9 cellular contexts compared by ENCODE assay signal in genomic region chr1:43270421-43271095, GRCh38. TPM values are rescaled to one million over a fixed set of nuclear protein-coding genes. Genes with fewer than 3 reads are reported as not detected.
DNase-seq lines count a peak whose midpoint lies in the region; ATAC-seq lines count a peak whose summit lies in the region.
"Had no signal": no experiment of that assay in that cellular context is flagged by ENCODE, and none has a peak within 500 bp of the region (broad histone marks: within the 10 kb centered on the region; RNA-seq: fewer than 3 reads in every experiment).

No MANE protein-coding gene starts in this region.

- H3K9ac ChIP-seq in iPS-20b (ENCODE audit: low read depth, low read length), result peak overlapping the region; percentile 55; the same call in 1 of the 2 replicates

- H3K4me3 Mint-ChIP-seq in stimulated activated naive B cell treated with anti-CD40 and anti-IgM and Interleukin-4, amounts not matched to agents 10 μg/mL and 1 μg/mL and 100 μg/mL, for 72 hours, result peak overlapping the region; percentile 68 to 76

- peaks cover 0 to 4% of the 10 kb centered on the region in 2 donors for H3K9me3 Mint-ChIP-seq in stimulated activated naive B cell treated with anti-CD40 and anti-IgM and Interleukin-4, amounts not matched to agents 10 μg/mL and 1 μg/mL and 100 μg/mL, for 72 hours

- no peaks in the 10 kb centered on the region for H3K9me3 ChIP-seq in iPS-20b (ENCODE audit: insufficient read depth, low read depth, low read length)

- peak; percentile 34 for DNase-seq in activated CD4-positive, alpha-beta T cell treated with anti-CD3 and anti-CD28 coated beads for 48 hours
- DNase-seq in activated CD4-positive, alpha-beta T cell treated with anti-CD3 and anti-CD28 coated beads, Interleukin-2, amount 50 U/mL, for 1 hour, result no peak
- peak; percentile 32 to 38 for DNase-seq in activated T-cell treated with anti-CD3 and anti-CD28 coated beads, Interleukin-2, amount 50 U/mL, for 48 hours
- no peak for DNase-seq in stimulated activated naive B cell treated with anti-CD40 and anti-IgM and Interleukin-4, amounts not matched to agents 10 μg/mL and 1 μg/mL and 100 μg/mL, for 72 hours
- DNase-seq in SK-N-DZ (ENCODE audit: low spot score) (no peak), MV-4-11 (lab: John Stamatoyannopoulos, UW) (no peak), C1 segment of cervical spinal cord (lab: John Stamatoyannopoulos, UW) (no peak)

- H3K36me3 Mint-ChIP-seq in stimulated activated naive B cell treated with anti-CD40 and anti-IgM and Interleukin-4, amounts not matched to agents 10 μg/mL and 1 μg/mL and 100 μg/mL, for 72 hours, result no peaks in the 10 kb centered on the region

- peaks cover 22 to 26% of the 10 kb centered on the region in 2 donors for H3K4me1 Mint-ChIP-seq in stimulated activated naive B cell treated with anti-CD40 and anti-IgM and Interleukin-4, amounts not matched to agents 10 μg/mL and 1 μg/mL and 100 μg/mL, for 72 hours

- peak overlapping the region; percentile 68 for H3K4me3 ChIP-seq in iPS-20b (ENCODE audit: low read length)

- no peak overlapping the region for H3K27ac Mint-ChIP-seq in stimulated activated naive B cell treated with anti-CD40 and anti-IgM and Interleukin-4, amounts not matched to agents 10 μg/mL and 1 μg/mL and 100 μg/mL, for 72 hours

- no peaks in the 10 kb centered on the region for H3K27me3 ChIP-seq in iPS-20b (ENCODE audit: insufficient read depth, low read length)

- peaks cover 13% of the 10 kb centered on the region; the same call in 1 of the 2 replicates for H3K4me1 ChIP-seq in iPS-20b (ENCODE audit: insufficient read depth, low read length)

- H3K27ac ChIP-seq in iPS-20b (ENCODE audit: low read length), result peak overlapping the region; percentile 32

- peaks cover 5% of the 10 kb centered on the region; the same call in 1 of the 2 replicates for H3K36me3 ChIP-seq in iPS-20b (ENCODE audit: insufficient read depth, low read depth, low read length)

- peak in 1 of 2 donors; percentile 22 for ATAC-seq in stimulated activated naive B cell treated with anti-CD40 and anti-IgM and Interleukin-4, amounts not matched to agents 10 μg/mL and 1 μg/mL and 100 μg/mL, for 72 hours (replicated peaks)

- peaks cover 32 to 34% of the 10 kb centered on the region in 2 donors for H3K27me3 Mint-ChIP-seq in stimulated activated naive B cell treated with anti-CD40 and anti-IgM and Interleukin-4, amounts not matched to agents 10 μg/mL and 1 μg/mL and 100 μg/mL, for 72 hours

RNA-seq across cellular contexts. Expression of gene TMEM125, which starts 0.8 kb away (rescaled TPM):
- polyA plus RNA-seq in SK-N-DZ (2014; cell fraction: cytosol; rRNA removed), result not detected in 2 replicates
- polyA plus RNA-seq in SK-N-DZ (2014; cell fraction: nucleus; rRNA removed), result not detected in 2 replicates

RNA-seq across cellular contexts. Expression of gene C1orf210, which starts 14.8 kb away (rescaled TPM):
- polyA plus RNA-seq in SK-N-DZ (2014; cell fraction: cytosol; rRNA removed), result not detected in 2 replicates
- polyA plus RNA-seq in SK-N-DZ (2014; cell fraction: nucleus; rRNA removed), result not detected in 2 replicates
- polyA plus RNA-seq: BJ had no signal

RNA-seq across cellular contexts. Expression of gene TIE1, which starts 30.2 kb away (rescaled TPM):
- polyA plus RNA-seq in SK-N-DZ (2014; cell fraction: cytosol; rRNA removed), result not detected in 2 replicates
- polyA plus RNA-seq in SK-N-DZ (2014; cell fraction: nucleus; rRNA removed), result not detected in 2 replicates
- polyA plus RNA-seq: BJ had no signal

Comparison
In these comparisons a context has a peak if more than half of its experiments do, and no peak if none do; other contexts are left out.
1. DNase-seq: peak in activated CD4-positive, alpha-beta T cell treated with anti-CD3 and anti-CD28 coated beads for 48 hours (single experiment) and activated T-cell treated with anti-CD3 and anti-CD28 coated beads, Interleukin-2, amount 50 U/mL, for 48 hours (2 of 2); none in activated CD4-positive, alpha-beta T cell treated with anti-CD3 and anti-CD28 coated beads, Interleukin-2, amount 50 U/mL, for 1 hour (single experiment), stimulated activated naive B cell treated with anti-CD40 and anti-IgM and Interleukin-4, amounts not matched to agents 10 μg/mL and 1 μg/mL and 100 μg/mL, for 72 hours (single experiment), SK-N-DZ (single experiment), MV-4-11 (single experiment) and C1 segment of cervical spinal cord (0 of 14).